1 cellular context compared by ENCODE assay signal in genomic region chr22:22884010-22884887, GRCh38.
TF ChIP-seq lines count a peak whose summit lies in the region.

No MANE protein-coding gene starts in this region.

TF ChIP-seq in endothelial cell of umbilical vein, 7 proteins besides CTCF, POLR2A, EP300 and RAD21 (continued from another document):
- TF ChIP-seq GATA2 (IDR thresholded peaks at IDR 0.05; ENCODE audit: insufficient read depth, insufficient read length, low read depth, low read length) (no peak), JUN (IDR thresholded peaks at IDR 0.05; ENCODE audit: borderline replicate concordance, insufficient read depth, insufficient read length, low read depth) (no peak), EZH2 (IDR thresholded peaks at IDR 0.05; ENCODE audit: borderline replicate concordance, low read depth, low read length, severe bottlenecking) (no peak), POLR2AphosphoS5 (IDR thresholded peaks at IDR 0.05; ENCODE audit: insufficient read depth, low read depth, low read length) (no peak)
